In genomic region chr2:55014962-55015939, GRCh38 we compare ENCODE assay signal across 1 cellular context.
A peak's percentile ranks its signal among the peaks of the same experiment; 100 is the strongest.
TF ChIP-seq lines count a peak whose summit lies in the region.

No MANE protein-coding gene starts in this region.

TF ChIP-seq in HepG2, 621 proteins besides CTCF, POLR2A, EP300 and RAD21 (continued from another document and continues in another):
- TF ChIP-seq THAP9 (CRISPR knock-in tag; IDR thresholded peaks at IDR 0.05; ENCODE audit: borderline replicate concordance) (no peak), ZNF530 (CRISPR knock-in tag; IDR thresholded peaks at IDR 0.05; ENCODE audit: low read depth) (no peak), HNF1B (CRISPR knock-in tag; IDR thresholded peaks at IDR 0.05) (peak; percentile 99), CBX1 (IDR thresholded peaks at IDR 0.05; ENCODE audit: low read depth) (no peak), ZFY (CRISPR knock-in tag; IDR thresholded peaks at IDR 0.05) (no peak), GMEB1 (CRISPR knock-in tag; IDR thresholded peaks at IDR 0.05; ENCODE audit: borderline replicate concordance) (no peak), ZFP36L1 (CRISPR knock-in tag; IDR thresholded peaks at IDR 0.05) (no peak), ZBTB7B (CRISPR knock-in tag; IDR thresholded peaks at IDR 0.05) (no peak), SMAD9 (CRISPR knock-in tag; IDR thresholded peaks at IDR 0.05) (no peak), NR2F6 (IDR thresholded peaks at IDR 0.05) (no peak), NR2F6 (CRISPR knock-in tag; IDR thresholded peaks at IDR 0.05) (no peak), IKZF1 (IDR thresholded peaks at IDR 0.05) (no peak), ZNF878 (CRISPR knock-in tag; IDR thresholded peaks at IDR 0.05) (no peak), KMT2A (CRISPR knock-in tag; IDR thresholded peaks at IDR 0.05) (0 out of 2 replicates have a peak, but pooled peaks have one; percentile 53), ZNF644 (CRISPR knock-in tag; IDR thresholded peaks at IDR 0.05; ENCODE audit: low read depth) (peak; percentile 71; the same call in 1 of the 2 replicates), DRAP1 (CRISPR knock-in tag; IDR thresholded peaks at IDR 0.05) (0 out of 2 replicates have a peak, but pooled peaks have one; percentile 46), ZMYM2 (CRISPR knock-in tag; IDR thresholded peaks at IDR 0.05) (no peak), YEATS2 (CRISPR knock-in tag; IDR thresholded peaks at IDR 0.05; ENCODE audit: borderline replicate concordance) (peak; percentile 54; the same call in 1 of the 2 replicates), IRF9 (CRISPR knock-in tag; IDR thresholded peaks at IDR 0.05; ENCODE audit: borderline replicate concordance) (no peak), FOXJ3 (CRISPR knock-in tag; IDR thresholded peaks at IDR 0.05; ENCODE audit: borderline replicate concordance) (no peak), IRF1 (CRISPR knock-in tag; IDR thresholded peaks at IDR 0.05; ENCODE audit: low read depth) (no peak), ATF1 (CRISPR knock-in tag; IDR thresholded peaks at IDR 0.05) (no peak), CBX2 (IDR thresholded peaks at IDR 0.05; ENCODE audit: low read depth, low read length) (no peak), CBX2 (CRISPR knock-in tag; IDR thresholded peaks at IDR 0.05; ENCODE audit: low read depth) (no peak), KLF16 (CRISPR knock-in tag; IDR thresholded peaks at IDR 0.05) (peak in 1 of 2 experiments; percentile 53; a peak in 1 of 4 replicates), ATF4 (CRISPR knock-in tag; IDR thresholded peaks at IDR 0.05) (peak in 1 of 2 experiments; percentile 12; a peak in 1 of 4 replicates), MAZ (IDR thresholded peaks at IDR 0.05; ENCODE audit: borderline replicate concordance, low read depth, low read length) (no peak), MAZ (CRISPR knock-in tag; IDR thresholded peaks at IDR 0.05; ENCODE audit: low read depth) (no peak), EED (CRISPR knock-in tag; IDR thresholded peaks at IDR 0.05) (no peak), ZNF557 (CRISPR knock-in tag; IDR thresholded peaks at IDR 0.05) (no peak), ISL2 (CRISPR knock-in tag; IDR thresholded peaks at IDR 0.05) (no peak), SMAD1 (CRISPR knock-in tag; IDR thresholded peaks at IDR 0.05; ENCODE audit: borderline replicate concordance, low read depth) (no peak), U2AF2 (IDR thresholded peaks at IDR 0.05; ENCODE audit: low read depth, low read length) (no peak), MXD3 (CRISPR knock-in tag; IDR thresholded peaks at IDR 0.05) (no peak), TGIF2 (CRISPR knock-in tag; IDR thresholded peaks at IDR 0.05) (no peak), AKNA (CRISPR knock-in tag; IDR thresholded peaks at IDR 0.05; ENCODE audit: borderline replicate concordance) (no peak), MTF1 (CRISPR knock-in tag; IDR thresholded peaks at IDR 0.05) (no peak), HOMEZ (CRISPR knock-in tag; IDR thresholded peaks at IDR 0.05; ENCODE audit: low read depth) (peak; percentile 84), JUND (CRISPR knock-in tag; IDR thresholded peaks at IDR 0.05) (no peak), ZNF281 (CRISPR knock-in tag; IDR thresholded peaks at IDR 0.05; ENCODE audit: borderline replicate concordance) (no peak), KAT8 (CRISPR knock-in tag; IDR thresholded peaks at IDR 0.05) (peak; percentile 60; the same call in 1 of the 2 replicates), NR2F1 (CRISPR knock-in tag; IDR thresholded peaks at IDR 0.05) (no peak), NCOR1 (IDR thresholded peaks at IDR 0.05; ENCODE audit: borderline replicate concordance, low read length) (no peak; the same call in 1 of the 2 replicates), DDIT3 (CRISPR knock-in tag; IDR thresholded peaks at IDR 0.05) (no peak), ZNF44 (CRISPR knock-in tag; IDR thresholded peaks at IDR 0.05) (no peak), KLF13 (CRISPR knock-in tag; IDR thresholded peaks at IDR 0.05) (no peak)
